17 cellular contexts compared by ENCODE assay signal in genomic region chr9:76877961-76878360, GRCh38.
"Had no signal": no experiment of that assay in that cellular context is flagged by ENCODE, and none has a peak within 500 bp of the region (broad histone marks: within the 10 kb centered on the region; RNA-seq: fewer than 3 reads in every experiment).

No MANE protein-coding gene starts in this region.

- H3K27me3 ChIP-seq: foreskin keratinocyte, left lung, upper lobe of right lung had no signal

- H3K4me1 Mint-ChIP-seq: activated CD4-positive, alpha-beta T cell treated with anti-CD3 and anti-CD28 coated beads, Interleukin-2, amount 10 ng/mL, durations not matched to agents 7 days and 5 days; central memory CD8-positive, alpha-beta T cell had no signal

- H3K36me3 Mint-ChIP-seq: brain, memory B cell had no signal

- H3K4me3 Mint-ChIP-seq: activated CD4-positive, alpha-beta T cell treated with anti-CD3 and anti-CD28 coated beads, Interleukin-2, amount 10 ng/mL, durations not matched to agents 7 days and 5 days; activated naive CD4-positive, alpha-beta T cell treated with anti-CD3 and anti-CD28 coated beads for 36 hours; brain; central memory CD8-positive, alpha-beta T cell; dendritic cell treated with granulocyte-macrophage colony-stimulating factor and Interleukin-4, amounts not matched to agents 40 ng/mL and 50 ng/mL, for 4 days; memory B cell; nephron progenitor cell had no signal

- H3K4me3 ChIP-seq: heart left ventricle, left lung, upper lobe of right lung had no signal

- ATAC-seq: esophagus mucosa, foreskin keratinocyte, heart left ventricle, left lung, upper lobe of right lung had no signal

- H3K4me2 ChIP-seq: SK-N-SH had no signal

- H3K27me3 Mint-ChIP-seq: memory B cell had no signal

- H3K27ac ChIP-seq: foreskin keratinocyte, left lung, upper lobe of right lung had no signal

- H3K27ac Mint-ChIP-seq: activated CD4-positive, alpha-beta T cell treated with anti-CD3 and anti-CD28 coated beads, Interleukin-2, amount 10 ng/mL, durations not matched to agents 7 days and 5 days; activated naive CD4-positive, alpha-beta T cell treated with anti-CD3 and anti-CD28 coated beads for 36 hours; brain; dendritic cell treated with granulocyte-macrophage colony-stimulating factor and Interleukin-4, amounts not matched to agents 40 ng/mL and 50 ng/mL, for 4 days; memory B cell; nephron progenitor cell had no signal

- H3K36me3 ChIP-seq: heart left ventricle, left lung, upper lobe of right lung had no signal

- H3K9me3 Mint-ChIP-seq: activated CD4-positive, alpha-beta T cell treated with anti-CD3 and anti-CD28 coated beads, Interleukin-2, amount 10 ng/mL, durations not matched to agents 7 days and 5 days; activated naive CD4-positive, alpha-beta T cell treated with anti-CD3 and anti-CD28 coated beads for 36 hours; brain; central memory CD8-positive, alpha-beta T cell; dendritic cell treated with granulocyte-macrophage colony-stimulating factor and Interleukin-4, amounts not matched to agents 40 ng/mL and 50 ng/mL, for 4 days; memory B cell; nephron progenitor cell had no signal

- DNase-seq: activated CD4-positive, alpha-beta T cell treated with anti-CD3 and anti-CD28 coated beads, Interleukin-2, amount 10 ng/mL, durations not matched to agents 7 days and 5 days; activated CD4-positive, CD25-positive, alpha-beta regulatory T cell; activated CD8-positive, alpha-beta memory T cell treated with anti-CD3 and anti-CD28 coated beads for 24 hours; activated naive CD4-positive, alpha-beta T cell treated with anti-CD3 and anti-CD28 coated beads for 36 hours; foreskin keratinocyte; heart left ventricle; left lung; nephron progenitor cell; SK-N-SH; stimulated activated CD4-positive, alpha-beta T cell treated with anti-CD3 and anti-CD28 coated beads, Interleukin-15, amount 100 ng/mL, for 24 hours; stimulated activated CD4-positive, alpha-beta T cell treated with anti-CD3 and anti-CD28 coated beads, Interleukin-4, amount 100 ng/mL, for 4 hours; upper lobe of right lung had no signal

- H3K9ac ChIP-seq: SK-N-SH had no signal

- H3K9me3 ChIP-seq: heart left ventricle, left lung, SK-N-SH, upper lobe of right lung had no signal

- H3K4me1 ChIP-seq: left lung, upper lobe of right lung had no signal
